11 cellular contexts compared by ENCODE assay signal in genomic region chr10:33032354-33033254, GRCh38.
A peak's percentile ranks its signal among the peaks of the same experiment; 100 is the strongest.
DNase-seq lines count a peak whose midpoint lies in the region; ATAC-seq, FAIRE-seq and TF ChIP-seq lines count a peak whose summit lies in the region.
"Had no signal": no experiment of that assay in that cellular context is flagged by ENCODE, and none has a peak within 500 bp of the region (broad histone marks: within the 10 kb centered on the region; RNA-seq: fewer than 3 reads in every experiment).

No MANE protein-coding gene starts in this region.

- H3K27ac ChIP-seq in Panc1 (ENCODE audit: low read length) (peak overlapping the region; percentile 97), endothelial cell of umbilical vein (ENCODE audit: insufficient read depth, low read depth, low read length) (peak overlapping the region; percentile 67), pancreas (peak overlapping the region in 1 of 4 donors; percentile 53), left lung (no peak overlapping the region)

- H3K9me1 ChIP-seq in endothelial cell of umbilical vein (replicated peaks; ENCODE audit: control insufficient read depth, extremely low read depth, insufficient read depth, low read length), result no peaks in the 10 kb centered on the region

- TF ChIP-seq POLR2A in endothelial cell of umbilical vein (IDR thresholded peaks at IDR 0.05; ENCODE audit: low read depth, low read length) (no peak), GM12891 (IDR thresholded peaks at IDR 0.05; ENCODE audit: low read depth, low read length) (no peak)

- dilution Hi-C loops in endothelial cell of umbilical vein (cut with MboI; ENCODE audit: extremely low pct_ligation_motif_present, low sequenced_read_pairs), result no loop called here

- BruUV-seq in Panc1 (replicated peaks; lab: Mats Ljungman, UMichigan) (no TSS peak), endothelial cell of umbilical vein (replicated peaks; lab: Mats Ljungman, UMichigan) (TSS peak; percentile 68)

- ATAC-seq in Panc1 (peak; percentile 93), pancreas (peak in 3 of 4 donors; percentile 57 to 71 (median 63)), left lung (no peak)
- ATAC-seq: activated T-cell treated with anti-CD3 and anti-CD28 coated beads, Interleukin-2, amount 50 U/mL, for 4 hours; naive thymus-derived CD4-positive, alpha-beta T cell had no signal

- H3K9me3 ChIP-seq in Panc1 (ENCODE audit: control insufficient read depth, insufficient read depth, low read depth, low read length) (no peaks in the 10 kb centered on the region), endothelial cell of umbilical vein (replicated peaks; ENCODE audit: control insufficient read depth, insufficient read depth, low read length) (no peaks in the 10 kb centered on the region), pancreas (no peaks in the 10 kb centered on the region), left lung (no peaks in the 10 kb centered on the region)

- POLR2A ChIA-PET in Panc1 (lab: Charles Lee), result interaction anchor here (0.6 kb wide), 1 partner anchor 14 kb away, joined by 17 read pairs; no protein-coding TSS in a partner anchor
- POLR2A ChIA-PET in endothelial cell of umbilical vein (lab: Charles Lee), result no interaction called here
- POLR2A ChIA-PET in HEK293T (lab: Yijun Ruan, JAX), result no interaction called here

- FAIRE-seq in endothelial cell of umbilical vein (lab: Jason Lieb, UNC), result peak; percentile 95
- FAIRE-seq in pancreas (lab: Jason Lieb, UNC), result no peak
- FAIRE-seq in GM12891 (lab: Jason Lieb, UNC), result no peak

- WGBS in pancreas, 2 donors, result 43 to 44% methylated on average over 9 of the region's 9 CpGs

- H3K79me2 ChIP-seq in endothelial cell of umbilical vein (ENCODE audit: control insufficient read depth, insufficient read depth, low read length), result no peaks in the 10 kb centered on the region

- peak overlapping the region; percentile 30 for H2AFZ ChIP-seq in endothelial cell of umbilical vein (ENCODE audit: low read depth, low read length)

- DNase-seq in EH (ENCODE audit: low read depth) (peak; percentile 87), Panc1 (ENCODE audit: low read depth, low spot score) (peak; percentile 50), endothelial cell of umbilical vein (ENCODE audit: low read depth, low spot score) (peak; percentile 96), pancreas (no peak), GM12891 (ENCODE audit: insufficient read length, low spot score) (no peak), HEK293T (ENCODE audit: extremely low spot score) (no peak), iPS-NIHi11 (ENCODE audit: low spot score) (no peak), left lung (no peak)
- DNase-seq: activated T-cell treated with anti-CD3 and anti-CD28 coated beads, Interleukin-2, amount 50 U/mL, for 4 hours; naive thymus-derived CD4-positive, alpha-beta T cell; NCI-H1092 had no signal

- H3K4me3 ChIP-seq in Panc1 (ENCODE audit: low read depth in 2 of 2, low read length in 2 of 2) (peak overlapping the region in 1 of 2 experiments; percentile 9; a peak in 1 of 4 replicates), endothelial cell of umbilical vein (replicated peaks in 1 of 3; ENCODE audit: insufficient read depth in 1 of 3, low read depth in 1 of 3, low read length in 3 of 3) (no peak overlapping the region), pancreas (no peak overlapping the region), left lung (no peak overlapping the region)

- in situ Hi-C loops in Panc1 (cut with HindIII; ENCODE audit: low pct_unique_long_range_greater_than_20kb, low sequenced_read_pairs), result no loop called here

- H3K27me3 ChIP-seq in Panc1 (ENCODE audit: control insufficient read depth, insufficient read depth, low read length) (no peaks in the 10 kb centered on the region), endothelial cell of umbilical vein (ENCODE audit: control insufficient read depth in 2 of 2, insufficient read depth in 2 of 2, low read length in 2 of 2) (no peaks in the 10 kb centered on the region), pancreas (no peaks in the 10 kb centered on the region), left lung (no peaks in the 10 kb centered on the region)

- CTCF ChIA-PET in Panc1 (lab: Charles Lee), result interaction anchor here (0.6 to 0.8 kb wide), 2 partner anchors 123 to 152 kb away, joined by 4 to 7 read pairs; no protein-coding TSS in a partner anchor
- CTCF ChIA-PET in endothelial cell of umbilical vein (lab: Charles Lee), result interaction anchor here (0.9 to 2.7 kb wide), 7 partner anchors 9 to 84 kb away, joined by 3 to 16 read pairs (median 3); no protein-coding TSS in a partner anchor
- CTCF ChIA-PET in HEK293T (lab: Yijun Ruan, JAX), result no interaction called here

- peak overlapping the region; percentile 60 for H3K4me2 ChIP-seq in endothelial cell of umbilical vein (ENCODE audit: insufficient read depth, low read length)

- H3K9ac ChIP-seq in endothelial cell of umbilical vein (replicated peaks; ENCODE audit: extremely low read depth, insufficient read depth, low read length), result peak overlapping the region; percentile 52

- H3K36me3 ChIP-seq in Panc1 (ENCODE audit: control insufficient read depth, insufficient read depth, low read length), result no peaks in the 10 kb centered on the region
- no peaks in the 10 kb centered on the region for H3K36me3 ChIP-seq in endothelial cell of umbilical vein (ENCODE audit: control insufficient read depth in 2 of 2, extremely low read depth in 1 of 2, insufficient read depth in 2 of 2, low read length in 2 of 2)
- H3K36me3 ChIP-seq in pancreas, result no peaks in the 10 kb centered on the region
- no peaks in the 10 kb centered on the region for H3K36me3 ChIP-seq in left lung

- H4K20me1 ChIP-seq in endothelial cell of umbilical vein (replicated peaks; ENCODE audit: control insufficient read depth, extremely low read depth, insufficient read depth, low read length), result no peaks in the 10 kb centered on the region

- intact Hi-C loops in Panc1 (cut with micrococcal nuclease; ENCODE audit: unreplicated experiment), result no loop called here
- intact Hi-C loops in endothelial cell of umbilical vein (cut with micrococcal nuclease), result loop anchor here (2.0 kb wide), 1 partner anchor 74 kb away; the partner anchor contains the start of gene ITGB1
- intact Hi-C loops in pancreas (cut with DNase I), result no loop called here
- intact Hi-C loops in left lung (cut with DNase I), result no loop called here

- TF ChIP-seq CTCF in Panc1 (IDR thresholded peaks at IDR 0.05) (no peak), endothelial cell of umbilical vein (IDR thresholded peaks at IDR 0.05; ENCODE audit: extremely low read depth in 1 of 2, insufficient read depth in 1 of 2, low read depth in 1 of 2, low read length in 2 of 2) (no peak), pancreas (IDR thresholded peaks at IDR 0.05) (no peak), left lung (IDR thresholded peaks at IDR 0.05) (no peak)

- H3K4me1 ChIP-seq in Panc1 (ENCODE audit: control insufficient read depth, insufficient read depth, low read length) (peaks cover 22% of the 10 kb centered on the region), endothelial cell of umbilical vein (ENCODE audit: control insufficient read depth, extremely low read depth, insufficient read depth, low read length) (peaks cover 16% of the 10 kb centered on the region), pancreas (no peaks in the 10 kb centered on the region), left lung (no peaks in the 10 kb centered on the region)

TF ChIP-seq in endothelial cell of umbilical vein, 7 proteins besides CTCF, POLR2A, EP300 and RAD21 (continues in another document):
- TF ChIP-seq MYC (IDR thresholded peaks at IDR 0.05; ENCODE audit: low read depth, low read length) (no peak), EZH2 (IDR thresholded peaks at IDR 0.05; ENCODE audit: borderline replicate concordance, low read depth, low read length, severe bottlenecking) (no peak), JUN (IDR thresholded peaks at IDR 0.05; ENCODE audit: borderline replicate concordance, insufficient read depth, insufficient read length, low read depth) (peak; percentile 85), GATA2 (IDR thresholded peaks at IDR 0.05; ENCODE audit: insufficient read depth, insufficient read length, low read depth, low read length) (peak; percentile 96), FOS (IDR thresholded peaks at IDR 0.05; ENCODE audit: borderline replicate concordance, insufficient read depth, low read length) (peak; percentile 91)
- TF ChIP-seq, protein P1, sequence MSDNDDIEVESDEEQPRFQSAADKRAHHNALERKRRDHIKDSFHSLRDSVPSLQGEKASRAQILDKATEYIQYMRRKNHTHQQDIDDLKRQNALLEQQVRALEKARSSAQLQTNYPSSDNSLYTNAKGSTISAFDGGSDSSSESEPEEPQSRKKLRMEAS (IDR thresholded peaks at IDR 0.05; ENCODE audit: insufficient read depth, insufficient read length), result no peak

TF ChIP-seq in GM12891, 5 proteins besides CTCF, POLR2A, EP300 and RAD21:
- TF ChIP-seq POU2F2 (IDR thresholded peaks at IDR 0.05; ENCODE audit: low read depth, low read length) (no peak), TAF1 (IDR thresholded peaks at IDR 0.05; ENCODE audit: low read depth, low read length) (no peak), SPI1 (IDR thresholded peaks at IDR 0.05; ENCODE audit: low read depth, low read length) (no peak), POLR2AphosphoS5 (IDR thresholded peaks at IDR 0.05; ENCODE audit: low read depth, low read length) (no peak), PAX5 (IDR thresholded peaks at IDR 0.05; ENCODE audit: insufficient read depth, low read length, severe bottlenecking) (no peak)

TF ChIP-seq in HEK293T, 16 proteins besides CTCF, POLR2A, EP300 and RAD21 (continues in another document):
- TF ChIP-seq HDGF (IDR thresholded peaks at IDR 0.05; ENCODE audit: borderline replicate concordance), result no peak
- TF ChIP-seq ELF4 (IDR thresholded peaks at IDR 0.05), result no peak
- no peak for TF ChIP-seq SP1 (IDR thresholded peaks at IDR 0.05)
- no peak for TF ChIP-seq NFRKB (IDR thresholded peaks at IDR 0.05)
- no peak for TF ChIP-seq CTBP1 (IDR thresholded peaks at IDR 0.05; ENCODE audit: borderline replicate concordance)
- no peak for TF ChIP-seq SUZ12 (IDR thresholded peaks at IDR 0.05)
- no peak for TF ChIP-seq ZNF384 (IDR thresholded peaks at IDR 0.05)
- TF ChIP-seq ARNT (IDR thresholded peaks at IDR 0.05), result no peak
- TF ChIP-seq, protein P2, sequence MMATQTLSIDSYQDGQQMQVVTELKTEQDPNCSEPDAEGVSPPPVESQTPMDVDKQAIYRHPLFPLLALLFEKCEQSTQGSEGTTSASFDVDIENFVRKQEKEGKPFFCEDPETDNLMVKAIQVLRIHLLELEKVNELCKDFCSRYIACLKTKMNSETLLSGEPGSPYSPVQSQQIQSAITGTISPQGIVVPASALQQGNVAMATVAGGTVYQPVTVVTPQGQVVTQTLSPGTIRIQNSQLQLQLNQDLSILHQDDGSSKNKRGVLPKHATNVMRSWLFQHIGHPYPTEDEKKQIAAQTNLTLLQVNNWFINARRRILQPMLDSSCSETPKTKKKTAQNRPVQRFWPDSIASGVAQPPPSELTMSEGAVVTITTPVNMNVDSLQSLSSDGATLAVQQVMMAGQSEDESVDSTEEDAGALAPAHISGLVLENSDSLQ (IDR thresholded peaks at IDR 0.05), result no peak
- TF ChIP-seq BHLHE40 (IDR thresholded peaks at IDR 0.05; ENCODE audit: borderline replicate concordance), result no peak
- TF ChIP-seq FOXM1 (IDR thresholded peaks at IDR 0.05; ENCODE audit: borderline replicate concordance), result no peak
- no peak for TF ChIP-seq TARDBP (IDR thresholded peaks at IDR 0.05)
- no peak for TF ChIP-seq FOXA1 (IDR thresholded peaks at IDR 0.05)
- TF ChIP-seq L3MBTL2 (conservative IDR thresholded peaks at IDR 0.05), result no peak

Comparison
In these comparisons a context has a peak if more than half of its experiments do, and no peak if none do; other contexts are left out.
1. DNase-seq: peak in EH (single experiment), Panc1 (single experiment) and endothelial cell of umbilical vein (single experiment); none in pancreas (0 of 6), GM12891 (single experiment), HEK293T (single experiment), iPS-NIHi11 (single experiment) and left lung (0 of 2).
2. H3K27ac ChIP-seq: peak in Panc1 (single experiment) and endothelial cell of umbilical vein (single experiment); none in left lung (0 of 2).